Comparison of ENCODE assay signal across 17 cellular contexts in the genomic region with DNA sequence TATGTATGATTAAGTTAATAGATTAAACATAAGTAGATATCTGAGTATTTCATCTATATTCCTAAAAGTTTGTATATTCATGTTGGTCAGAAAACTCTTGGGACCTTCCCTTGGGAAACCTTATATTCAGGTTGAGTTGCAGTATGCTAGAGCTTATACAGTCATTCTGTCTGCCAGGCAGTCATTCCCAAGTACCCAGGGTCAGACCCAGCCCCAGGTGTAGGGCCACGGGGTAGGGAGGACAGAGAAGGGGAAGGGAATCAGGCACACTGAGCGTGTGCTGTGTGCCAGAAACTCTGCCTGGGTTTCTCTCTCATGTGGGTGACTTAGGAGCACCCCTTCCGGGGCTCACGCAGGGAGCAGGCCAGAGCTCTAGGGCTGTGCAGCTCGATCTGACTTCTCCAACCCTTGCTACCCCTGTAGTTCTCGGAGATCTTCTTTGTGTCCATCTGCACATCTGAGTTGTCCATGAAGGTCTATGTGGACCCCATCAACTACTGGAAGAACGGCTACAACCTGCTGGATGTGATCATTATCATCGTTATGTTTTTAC. TPM values are rescaled to one million over a fixed set of nuclear protein-coding genes. Genes with fewer than 3 reads are reported as not detected.
DNase-seq lines count a peak whose midpoint lies in the region; ATAC-seq and TF ChIP-seq lines count a peak whose summit lies in the region.
"Had no signal": no experiment of that assay in that cellular context is flagged by ENCODE, and none has a peak within 500 bp of the region (broad histone marks: within the 10 kb centered on the region; RNA-seq: fewer than 3 reads in every experiment).

No MANE protein-coding gene starts in this region.

- H3K27me3 ChIP-seq in Panc1 (ENCODE audit: control insufficient read depth, insufficient read depth, low read length): no peaks in the 10 kb centered on the region
- H3K27me3 ChIP-seq in aorta (ENCODE audit: control insufficient read depth in 1 of 2, insufficient read depth in 2 of 2, low read length in 1 of 2): no peaks in the 10 kb centered on the region
- H3K27me3 ChIP-seq: BE2C had no signal

- TF ChIP-seq CTCF in GM13977 (IDR thresholded peaks at IDR 0.05; ENCODE audit: extremely low read depth, insufficient read depth, missing control alignments) (no peak), Panc1 (IDR thresholded peaks at IDR 0.05) (no peak), GM10266 (IDR thresholded peaks at IDR 0.05; ENCODE audit: control insufficient read depth, insufficient read depth, low read depth, missing control alignments) (no peak)

- in situ Hi-C loops in GM13977 (cut with MboI; ENCODE audit: low pct_unique_long_range_greater_than_20kb, low sequenced_read_pairs, unreplicated experiment): no loop called here
- in situ Hi-C loops in Panc1 (cut with HindIII; ENCODE audit: low pct_unique_long_range_greater_than_20kb, low sequenced_read_pairs): no loop called here

- no peaks in the 10 kb centered on the region for H3K4me1 ChIP-seq in Panc1 (ENCODE audit: control insufficient read depth, insufficient read depth, low read length)
- peaks cover 0 to 3% of the 10 kb centered on the region in 2 donors for H3K4me1 ChIP-seq in aorta (ENCODE audit: control insufficient read depth in 1 of 2, insufficient read depth in 2 of 2, low read length in 2 of 2)
- H3K4me1 ChIP-seq: A549, BE2C had no signal

- peaks cover 6% of the 10 kb centered on the region; the same call in 1 of the 2 replicates for H3K9me3 ChIP-seq in Panc1 (ENCODE audit: control insufficient read depth, insufficient read depth, low read depth, low read length)
- H3K9me3 ChIP-seq in aorta (ENCODE audit: control insufficient read depth, low read length): no peaks in the 10 kb centered on the region
- H3K9me3 ChIP-seq: A549, BE2C had no signal

- no peak overlapping the region for H3K4me3 ChIP-seq in Panc1 (ENCODE audit: low read depth in 2 of 2, low read length in 2 of 2)
- H3K4me3 ChIP-seq in aorta (ENCODE audit: low read length in 2 of 2): no peak overlapping the region
- H3K4me3 ChIP-seq: A549 had no signal

- ATAC-seq in Panc1 (peak; percentile 53; the same call in 1 of the 2 replicates), aorta (ENCODE audit: low FRiP score) (peak; percentile 7)
- ATAC-seq: HCT116 had no signal

- CTCF ChIA-PET in Panc1 (lab: Charles Lee): interaction anchor here (0.6 kb wide), 1 partner anchor 312 kb away, joined by 3 read pairs; no protein-coding TSS in a partner anchor

- H3K36me3 ChIP-seq in Panc1 (ENCODE audit: control insufficient read depth, insufficient read depth, low read length): no peaks in the 10 kb centered on the region
- H3K36me3 ChIP-seq in aorta (ENCODE audit: control insufficient read depth in 1 of 2, insufficient read depth in 2 of 2, low read length in 1 of 2): no peaks in the 10 kb centered on the region
- H3K36me3 ChIP-seq: BE2C had no signal

- intact Hi-C loops in Panc1 (cut with micrococcal nuclease; ENCODE audit: unreplicated experiment) (no loop called here), aorta (cut with DNase I) (no loop called here)

- DNase-seq in GM13977 (ENCODE audit: low spot score): peak; percentile 9
- no peak for DNase-seq in Panc1 (ENCODE audit: low read depth, low spot score)
- peak; percentile 59 for DNase-seq in mesenteric fat pad (ENCODE audit: low spot score)
- no peak for DNase-seq in aorta
- DNase-seq in GM10266 (ENCODE audit: extremely low spot score): no peak
- DNase-seq in activated CD4-positive, CD25-positive, alpha-beta regulatory T cell treated with anti-CD3 and anti-CD28 coated beads, Interleukin-2, amount 50 U/mL, for 72 hours: no peak
- DNase-seq in stimulated activated naive CD4-positive, alpha-beta T cell (lab: John Stamatoyannopoulos, UW): no peak
- DNase-seq: BE2C; CD4-positive, alpha-beta memory T cell; DMS153; DMS79 treated with DMSO at 0.1 percent for 48 hours; EL had no signal

- POLR2A ChIA-PET in Panc1 (lab: Charles Lee): no interaction called here

- BruUV-seq in Panc1 (replicated peaks; lab: Mats Ljungman, UMichigan): no TSS peak

- no peak overlapping the region for H3K27ac ChIP-seq in Panc1 (ENCODE audit: low read length)
- H3K27ac ChIP-seq in aorta (ENCODE audit: low read depth in 1 of 2, low read length in 2 of 2): no peak overlapping the region
- H3K27ac ChIP-seq: A549, C4-2B, HL-60 had no signal

- WGBS in aorta, 2 donors: 94 to 99% methylated on average over 8 of the region's 8 CpGs

RNA-seq across cellular contexts. Expression of gene CATSPER3, which starts 28.2 kb away (rescaled TPM):
- total RNA-seq in Panc1 (2021; ENCODE audit: unreplicated experiment) (0.69 TPM), mesenteric fat pad (0.61 TPM), aorta (under 1 TPM; 0.29 to 0.63 TPM)
- polyA plus RNA-seq in Panc1 (2012; ENCODE audit: insufficient read length): 0.30 TPM
- polyA plus RNA-seq in aorta: 1 to 10 TPM in 1 of 2 donors, under 1 TPM in 1; 0.63 to 1.3 TPM
- total RNA-seq: H1 had no signal

RNA-seq across cellular contexts. Expression of gene PITX1, which starts 38.1 kb away (rescaled TPM):
- total RNA-seq in Panc1 (2021; ENCODE audit: unreplicated experiment): 41.5 TPM
- polyA plus RNA-seq in Panc1 (2012; ENCODE audit: insufficient read length): 72.4 TPM
- total RNA-seq in mesenteric fat pad: 0.13 TPM
- under 1 TPM in 1 of 2 donors, not detected in 1; 0.39 TPM for total RNA-seq in aorta
- 1 to 10 TPM in 1 of 2 donors, under 1 TPM in 1; 0.49 to 2.3 TPM for polyA plus RNA-seq in aorta
- total RNA-seq: CD4-positive, alpha-beta memory T cell; H1 had no signal
- polyA plus RNA-seq: CD4-positive, alpha-beta memory T cell had no signal

Comparison
In these comparisons a context has a peak if more than half of its experiments do, and no peak if none do; other contexts are left out.
1. DNase-seq: peak in GM13977 (single experiment) and mesenteric fat pad (single experiment); none in Panc1 (single experiment), aorta (0 of 2), GM10266 (single experiment), activated CD4-positive, CD25-positive, alpha-beta regulatory T cell treated with anti-CD3 and anti-CD28 coated beads, Interleukin-2, amount 50 U/mL, for 72 hours (single experiment) and stimulated activated naive CD4-positive, alpha-beta T cell (0 of 6).
2. RNA of gene PITX1, which starts 38.1 kb away (total RNA-seq): 41.5 TPM in Panc1 (single experiment); 0.39 TPM in aorta and 0.13 TPM in mesenteric fat pad (single experiment); every median in the first group is over 10 times any median in the second.